20 cellular contexts compared by ENCODE assay signal in genomic region chr2:57962861-57963260, GRCh38.
DNase-seq lines count a peak whose midpoint lies in the region; ATAC-seq and TF ChIP-seq lines count a peak whose summit lies in the region.
"Had no signal": no experiment of that assay in that cellular context is flagged by ENCODE, and none has a peak within 500 bp of the region (broad histone marks: within the 10 kb centered on the region; RNA-seq: fewer than 3 reads in every experiment).

No MANE protein-coding gene starts in this region.

- POLR2A ChIA-PET in activated B cell treated with CpG ODN at 0.5 μM for 24 hours (lab: Charles Lee): interaction anchor here (0.8 kb wide), 1 partner anchor 83 kb away, joined by 3 read pairs; the partner anchor contains the start of gene VRK2

- peaks cover 8% of the 10 kb centered on the region for H3K4me1 Mint-ChIP-seq in activated B cell treated with CpG ODN at 0.5 μM for 24 hours

- no peak overlapping the region for H3K27ac Mint-ChIP-seq in activated B cell treated with CpG ODN at 0.5 μM for 24 hours
- H3K27ac Mint-ChIP-seq: CD4-positive, alpha-beta T cell had no signal

- H3K36me3 Mint-ChIP-seq in activated B cell treated with CpG ODN at 0.5 μM for 24 hours (ENCODE audit: low read depth): no peaks in the 10 kb centered on the region

- in situ Hi-C loops in KBM-7 (cut with MboI; ENCODE audit: low pct_unique_long_range_greater_than_20kb, low sequenced_read_pairs): no loop called here

- no peak for TF ChIP-seq CTCF in activated B cell treated with CpG ODN at 0.5 μM for 24 hours (IDR thresholded peaks at IDR 0.05)

- H3K27me3 Mint-ChIP-seq in activated B cell treated with CpG ODN at 0.5 μM for 24 hours: no peaks in the 10 kb centered on the region
- H3K27me3 Mint-ChIP-seq: CD4-positive, alpha-beta T cell had no signal

- H3K9me3 Mint-ChIP-seq in activated B cell treated with CpG ODN at 0.5 μM for 24 hours: no peaks in the 10 kb centered on the region
- H3K9me3 Mint-ChIP-seq: CD4-positive, alpha-beta T cell had no signal

- ATAC-seq in activated B cell treated with CpG ODN at 0.5 μM for 24 hours (ENCODE audit: low read depth): peak; percentile 42
- ATAC-seq in Right ventricle myocardium superior (ENCODE audit: poor library complexity): no peak
- ATAC-seq in HG02759 (IDR thresholded peaks at IDR 0.05; ENCODE audit: unreplicated experiment): no peak
- ATAC-seq: PC-3 had no signal

- DNase-seq in CMK (ENCODE audit: low read depth) (peak; percentile 1), KBM-7 (peak; percentile 48), OCI-M1 (lab: John Stamatoyannopoulos, UW) (peak; percentile 94), activated B cell treated with CpG ODN at 0.5 μM for 24 hours (no peak), Right ventricle myocardium superior (no peak), NCI-H526 treated with DMSO at 0.1 percent for 48 hours (lab: John Stamatoyannopoulos, UW) (no peak), NCI-H69 (lab: John Stamatoyannopoulos, UW) (no peak)
- DNase-seq: Calu3; CD4-positive, alpha-beta T cell; NCI-H1092 treated with DMSO at 0.1 percent for 48 hours; NCI-H146; NCI-H2029; NCI-H2227 treated with DMSO at 0.1 percent for 48 hours; NCI-H510A; NCI-H774; NK-92 treated with Interleukin-12 subunit alpha and Interleukin-12 subunit beta, amount 100 ng/mL, for 24 hours; PC-3; SJCRH30; T-helper 1 cell had no signal

- H3K4me3 Mint-ChIP-seq in activated B cell treated with CpG ODN at 0.5 μM for 24 hours: no peak overlapping the region
- H3K4me3 Mint-ChIP-seq: CD4-positive, alpha-beta T cell had no signal

- CTCF ChIA-PET in activated B cell treated with CpG ODN at 0.5 μM for 24 hours (lab: Charles Lee): no interaction called here

- intact Hi-C loops in activated B cell treated with CpG ODN at 0.5 μM for 24 hours (cut with micrococcal nuclease): loop anchor here (2.0 to 5.0 kb wide), 2 partner anchors 39 to 84 kb away; partner anchors contain the start of gene VRK2
- intact Hi-C loops in Right ventricle myocardium superior (cut with DNase I): no loop called here

Comparison
In these comparisons a context has a peak if more than half of its experiments do, and no peak if none do; other contexts are left out.
1. DNase-seq: peak in CMK (single experiment), KBM-7 (single experiment) and OCI-M1 (single experiment); none in activated B cell treated with CpG ODN at 0.5 μM for 24 hours (single experiment), Right ventricle myocardium superior (single experiment), NCI-H526 treated with DMSO at 0.1 percent for 48 hours (single experiment) and NCI-H69 (single experiment).